11 cellular contexts compared by ENCODE assay signal in genomic region chrX:2705461-2705860, GRCh38. TPM values are rescaled to one million over a fixed set of nuclear protein-coding genes. Genes with fewer than 3 reads are reported as not detected.
A peak's percentile ranks its signal among the peaks of the same experiment; 100 is the strongest.
DNase-seq lines count a peak whose midpoint lies in the region; ATAC-seq and TF ChIP-seq lines count a peak whose summit lies in the region.
"Had no signal": no experiment of that assay in that cellular context is flagged by ENCODE, and none has a peak within 500 bp of the region (broad histone marks: within the 10 kb centered on the region; RNA-seq: fewer than 3 reads in every experiment).

No MANE protein-coding gene starts in this region.

- H3K23ac ChIP-seq in H9 (ENCODE audit: insufficient read length, low read depth, low read length), result no peak overlapping the region

- no peak overlapping the region for H3K4me2 ChIP-seq in H9 (ENCODE audit: insufficient read depth, insufficient read length, low read length)

- no peaks in the 10 kb centered on the region for H3K79me2 ChIP-seq in H9 (ENCODE audit: insufficient read depth, low read length)

- H3K4me3 ChIP-seq in heart left ventricle, result peak overlapping the region in 1 of 12 donors; percentile 1
- no peak overlapping the region for H3K4me3 ChIP-seq in testis
- H3K4me3 ChIP-seq: body of pancreas had no signal

- H3K36me3 ChIP-seq in heart left ventricle (peaks cover 0 to 4% (median 0%) of the 10 kb centered on the region in 9 donors), testis (ENCODE audit: low read depth, missing control alignments) (no peaks in the 10 kb centered on the region)

- H4K91ac ChIP-seq in H9 (ENCODE audit: insufficient read length, low read depth, low read length), result no peak overlapping the region

- H3K4ac ChIP-seq in H9 (ENCODE audit: low read depth, low read length), result no peak overlapping the region

- peaks cover 88% of the 10 kb centered on the region for H3K4me1 Mint-ChIP-seq in activated T-helper 2 cell treated with anti-CD3 and anti-CD28 coated beads, Interferon-gamma antibody, Interleukin-2, Interleukin-4, amounts not matched to agents 10 μg/mL and 5 μg/mL and 100 μg/mL, durations not matched to agents 14 hours and 24 hours and 36 hours (ENCODE audit: low read depth)
- H3K4me1 Mint-ChIP-seq in memory B cell (peaks cover 52% of the 10 kb centered on the region), H9 (peaks cover 53 to 63% of the 10 kb centered on the region in 2 experiments)

- no peak for TF ChIP-seq POLR2A in heart left ventricle (IDR thresholded peaks at IDR 0.05)
- TF ChIP-seq POLR2A in testis (IDR thresholded peaks at IDR 0.05), result no peak

- H3K9ac ChIP-seq in H9 (ENCODE audit: extremely low read depth, insufficient read length, low read length), result no peak overlapping the region

- peak overlapping the region; percentile 21 to 92 (median 72) for H3K27ac ChIP-seq in heart left ventricle
- peak overlapping the region; percentile 55 to 65 for H3K27ac ChIP-seq in testis
- no peak overlapping the region for H3K27ac ChIP-seq in H9 (ENCODE audit: insufficient read length, low read depth, low read length)

- H2BK120ac ChIP-seq in H9 (ENCODE audit: low read depth, low read length, poor library complexity, severe bottlenecking), result no peak overlapping the region

- H3K36me3 Mint-ChIP-seq in activated T-helper 2 cell treated with anti-CD3 and anti-CD28 coated beads, Interferon-gamma antibody, Interleukin-2, Interleukin-4, amounts not matched to agents 10 μg/mL and 5 μg/mL and 100 μg/mL, durations not matched to agents 14 hours and 24 hours and 36 hours (ENCODE audit: low read depth), result peaks cover 70% of the 10 kb centered on the region
- H3K36me3 Mint-ChIP-seq in memory B cell (peaks cover 7% of the 10 kb centered on the region), H9 (ENCODE audit: insufficient read depth in 1 of 3, low read depth in 3 of 3) (peaks cover 0 to 4% (median 2%) of the 10 kb centered on the region in 3 experiments; a peak in 5 of 7 replicates)

- H4K20me1 ChIP-seq in H9 (ENCODE audit: control insufficient read depth, insufficient read depth, insufficient read length), result no peaks in the 10 kb centered on the region

- H3K4me3 Mint-ChIP-seq in activated T-helper 2 cell treated with anti-CD3 and anti-CD28 coated beads, Interferon-gamma antibody, Interleukin-2, Interleukin-4, amounts not matched to agents 10 μg/mL and 5 μg/mL and 100 μg/mL, durations not matched to agents 14 hours and 24 hours and 36 hours (ENCODE audit: low read depth), result no peak overlapping the region
- H3K4me3 Mint-ChIP-seq in memory B cell (no peak overlapping the region), H9 (no peak overlapping the region)

- H2BK5ac ChIP-seq in H9 (ENCODE audit: insufficient read length, low read length), result no peak overlapping the region

- no peak overlapping the region for H3T11ph ChIP-seq in H9 (ENCODE audit: low read length)

- H3K27me3 Mint-ChIP-seq in activated T-helper 2 cell treated with anti-CD3 and anti-CD28 coated beads, Interferon-gamma antibody, Interleukin-2, Interleukin-4, amounts not matched to agents 10 μg/mL and 5 μg/mL and 100 μg/mL, durations not matched to agents 14 hours and 24 hours and 36 hours (ENCODE audit: low read depth), result no peaks in the 10 kb centered on the region
- H3K27me3 Mint-ChIP-seq in memory B cell (no peaks in the 10 kb centered on the region), H9 (ENCODE audit: low read depth) (no peaks in the 10 kb centered on the region)

- WGBS in heart left ventricle, 4 donors, result 56 to 76% (median 63%) methylated on average over 9 of the region's 9 CpGs
- 45 to 63% methylated on average over 9 of the region's 9 CpGs for WGBS in testis, 2 donors
- no CpG with 5 or more reads among the region's 9 CpGs for WGBS in H9 (ENCODE audit: extremely low coverage, insufficient read length, low lambda C conversion rate)

- no peak overlapping the region for H3K56ac ChIP-seq in H9 (ENCODE audit: insufficient read length, low read depth, low read length)

- peaks cover 4% of the 10 kb centered on the region for H3K9me3 Mint-ChIP-seq in activated T-helper 2 cell treated with anti-CD3 and anti-CD28 coated beads, Interferon-gamma antibody, Interleukin-2, Interleukin-4, amounts not matched to agents 10 μg/mL and 5 μg/mL and 100 μg/mL, durations not matched to agents 14 hours and 24 hours and 36 hours
- peaks cover 5% of the 10 kb centered on the region for H3K9me3 Mint-ChIP-seq in memory B cell
- no peaks in the 10 kb centered on the region; a peak in 3 of 5 replicates for H3K9me3 Mint-ChIP-seq in H9

- H4K5ac ChIP-seq in H9 (ENCODE audit: insufficient read length, low read depth, low read length), result no peak overlapping the region

- no peak overlapping the region for H4K8ac ChIP-seq in H9 (replicated peaks; ENCODE audit: insufficient read length, low read depth, low read length)

- intact Hi-C loops in heart left ventricle (cut with DNase I) (loop anchor here in 3 of 10 donors (10.0 kb wide), 4 partner anchors 59 to 219 kb away; partner anchors contain the start of gene ARSD (in 1 of the 3)), left cardiac atrium (cut with DNase I) (no loop called here), testis (cut with DNase I; ENCODE audit: low total_unique reads) (no loop called here)
- intact Hi-C loops in activated T-helper 2 cell treated with anti-CD3 and anti-CD28 coated beads, Interferon-gamma antibody, Interleukin-2, Interleukin-4, amounts not matched to agents 10 μg/mL and 5 μg/mL and 100 μg/mL, durations not matched to agents 14 hours and 24 hours and 36 hours (cut with micrococcal nuclease), result no loop called here

- H3K23me2 ChIP-seq in H9 (ENCODE audit: insufficient read length, low read depth, low read length, poor library complexity, severe bottlenecking), result no peaks in the 10 kb centered on the region

- no peak overlapping the region for H3K18ac ChIP-seq in H9 (ENCODE audit: insufficient read length, low read depth, low read length)

- no peaks in the 10 kb centered on the region for H3K79me1 ChIP-seq in H9 (ENCODE audit: insufficient read depth, low read depth, low read length, poor library complexity, severe bottlenecking)

- H3K9me3 ChIP-seq in heart left ventricle, result no peaks in the 10 kb centered on the region
- no peaks in the 10 kb centered on the region for H3K9me3 ChIP-seq in testis
- H3K9me3 ChIP-seq in H9 (ENCODE audit: control insufficient read depth, low read depth, low read length), result no peaks in the 10 kb centered on the region
- H3K9me3 ChIP-seq: body of pancreas had no signal

- H2BK15ac ChIP-seq in H9 (ENCODE audit: low read depth, low read length), result no peak overlapping the region

- DNase-seq in heart left ventricle (no peak), left cardiac atrium (no peak), memory B cell (ENCODE audit: low spot score in 2 of 2) (no peak), testis (no peak), GM13977 (ENCODE audit: low spot score) (no peak), H9 (no peak)
- DNase-seq in activated T-helper 2 cell treated with anti-CD3 and anti-CD28 coated beads, Interferon-gamma antibody, Interleukin-2, Interleukin-4, amounts not matched to agents 10 μg/mL and 5 μg/mL and 100 μg/mL, durations not matched to agents 14 hours and 24 hours and 36 hours (ENCODE audit: low spot score), result no peak
- DNase-seq: activated CD8-positive, alpha-beta memory T cell treated with anti-CD3 and anti-CD28 coated beads, Interleukin-2, amount 50 U/mL, for 48 hours; hippocampal formation had no signal

- no peak overlapping the region for H2AK5ac ChIP-seq in H9 (ENCODE audit: insufficient read length, low read length)

- H3K14ac ChIP-seq in H9 (ENCODE audit: insufficient read depth, low read length), result no peak overlapping the region

- H3K4me1 ChIP-seq in heart left ventricle (peaks cover 27 to 97% (median 89%) of the 10 kb centered on the region in 12 donors), testis (peaks cover 84% of the 10 kb centered on the region), H9 (ENCODE audit: insufficient read depth, low read length) (peaks cover 15% of the 10 kb centered on the region; the same call in 1 of the 2 replicates)

- no peak overlapping the region for H2AFZ ChIP-seq in H9 (ENCODE audit: low read length)

- no peak overlapping the region for H2BK20ac ChIP-seq in H9 (ENCODE audit: low read depth, low read length, poor library complexity, severe bottlenecking)

- in situ Hi-C loops in GM13977 (cut with MboI; ENCODE audit: low pct_unique_long_range_greater_than_20kb, low sequenced_read_pairs, unreplicated experiment), result no loop called here

- H2BK12ac ChIP-seq in H9 (ENCODE audit: insufficient read length, low read depth, low read length), result no peak overlapping the region

- ATAC-seq in heart left ventricle (no peak), left cardiac atrium (no peak), memory B cell (ENCODE audit: low read depth) (no peak), GM19452 (IDR thresholded peaks at IDR 0.05; ENCODE audit: unreplicated experiment) (no peak)

- peak overlapping the region; percentile 71 for H3K27ac Mint-ChIP-seq in activated T-helper 2 cell treated with anti-CD3 and anti-CD28 coated beads, Interferon-gamma antibody, Interleukin-2, Interleukin-4, amounts not matched to agents 10 μg/mL and 5 μg/mL and 100 μg/mL, durations not matched to agents 14 hours and 24 hours and 36 hours
- peak overlapping the region; percentile 19 for H3K27ac Mint-ChIP-seq in memory B cell
- no peak overlapping the region; a peak in 1 of 7 replicates for H3K27ac Mint-ChIP-seq in H9

- TF ChIP-seq CTCF in heart left ventricle (IDR thresholded peaks at IDR 0.05) (no peak), testis (IDR thresholded peaks at IDR 0.05) (no peak), GM13977 (IDR thresholded peaks at IDR 0.05; ENCODE audit: extremely low read depth, insufficient read depth, missing control alignments) (no peak), H9 (conservative IDR thresholded peaks at IDR 0.05) (no peak)

- H3K27me3 ChIP-seq in heart left ventricle (no peaks in the 10 kb centered on the region), testis (no peaks in the 10 kb centered on the region), H9 (ENCODE audit: insufficient read depth, low read length) (no peaks in the 10 kb centered on the region)
- H3K27me3 ChIP-seq: body of pancreas had no signal

RNA-seq across cellular contexts. Expression of gene CD99, which starts 14.4 kb away (rescaled TPM):
- total RNA-seq in heart left ventricle (100 to 1,000 TPM; 216 to 475 (median 264) TPM), left cardiac atrium (100 to 1,000 TPM; 242 to 317 TPM), testis (1,000 to 10,000 TPM in 1 of 2 donors, 100 to 1,000 TPM in 1; 733 to 1,032 TPM), H9 (2021) (92.1 and 92.4 TPM in 2 replicates)
- polyA plus RNA-seq in heart left ventricle (100 to 1,000 TPM; 302 to 477 TPM), testis (ENCODE audit: insufficient read depth, low read depth, low replicate concordance) (450 TPM)
- 280 and 290 TPM in 2 replicates for total RNA-seq in activated T-helper 2 cell treated with anti-CD3 and anti-CD28 coated beads, Interferon-gamma antibody, Interleukin-2, Interleukin-4, amounts not matched to agents 10 μg/mL and 5 μg/mL and 100 μg/mL, durations not matched to agents 14 hours and 24 hours and 36 hours

RNA-seq across cellular contexts. Expression of gene XG, which starts 46.4 kb away (rescaled TPM):
- under 1 TPM in 6 of 9 donors, not detected in 3; 0.28 to 0.85 (median 0.62) TPM for total RNA-seq in heart left ventricle
- polyA plus RNA-seq in heart left ventricle, result under 1 TPM; 0.06 to 0.11 TPM
- 1 to 10 TPM in 1 of 2 donors, under 1 TPM in 1; 0.38 to 1.0 TPM for total RNA-seq in left cardiac atrium
- not detected in 2 replicates for total RNA-seq in activated T-helper 2 cell treated with anti-CD3 and anti-CD28 coated beads, Interferon-gamma antibody, Interleukin-2, Interleukin-4, amounts not matched to agents 10 μg/mL and 5 μg/mL and 100 μg/mL, durations not matched to agents 14 hours and 24 hours and 36 hours
- under 1 TPM; 0.19 to 0.63 TPM for total RNA-seq in testis
- 0.88 TPM for polyA plus RNA-seq in testis (ENCODE audit: insufficient read depth, low read depth, low replicate concordance)
- 1.1 and 1.7 TPM in 2 replicates for total RNA-seq in H9 (2021)

Comparison
In these comparisons a context has a peak if more than half of its experiments do, and no peak if none do; other contexts are left out.
1. H3K27ac Mint-ChIP-seq: peak in activated T-helper 2 cell treated with anti-CD3 and anti-CD28 coated beads, Interferon-gamma antibody, Interleukin-2, Interleukin-4, amounts not matched to agents 10 μg/mL and 5 μg/mL and 100 μg/mL, durations not matched to agents 14 hours and 24 hours and 36 hours (single experiment) and memory B cell (single experiment); none in H9 (0 of 3).